16 cellular contexts compared by ENCODE assay signal in genomic region chr12:27606986-27607385, GRCh38.
"Had no signal": no experiment of that assay in that cellular context is flagged by ENCODE, and none has a peak within 500 bp of the region (broad histone marks: within the 10 kb centered on the region; RNA-seq: fewer than 3 reads in every experiment).

No MANE protein-coding gene starts in this region.

- H3K27ac Mint-ChIP-seq: activated naive CD8-positive, alpha-beta T cell treated with anti-CD3 and anti-CD28 coated beads, Interleukin-2, amount 10 ng/mL, durations not matched to agents 7 days and 5 days; effector memory CD8-positive, alpha-beta T cell; natural killer cell treated with Interleukin-12 subunit alpha and Interleukin-12 subunit beta and Interleukin-15 and Interleukin-18, amount 100 ng/mL, for 72 hours had no signal

- H3K27me3 ChIP-seq: brain microvascular endothelial cell had no signal

- H3K36me3 ChIP-seq: brain microvascular endothelial cell had no signal

- H3K4me3 ChIP-seq: psoas muscle had no signal

- FAIRE-seq: urothelium cell line had no signal

- H3K36me3 Mint-ChIP-seq: natural killer cell treated with Interleukin-12 subunit alpha and Interleukin-12 subunit beta and Interleukin-15 and Interleukin-18, amount 100 ng/mL, for 72 hours had no signal

- H3K27ac ChIP-seq: brain microvascular endothelial cell, epithelial cell of prostate, psoas muscle had no signal

- ATAC-seq: activated CD4-positive, CD25-positive, alpha-beta regulatory T cell treated with anti-CD3 and anti-CD28 coated beads, Interleukin-2, amount 50 U/mL, for 24 hours; effector memory CD8-positive, alpha-beta T cell; natural killer cell treated with Interleukin-12 subunit alpha and Interleukin-12 subunit beta and Interleukin-15 and Interleukin-18, amount 100 ng/mL, for 72 hours; psoas muscle; sciatic nerve had no signal

- H3K4me1 Mint-ChIP-seq: activated naive CD8-positive, alpha-beta T cell treated with anti-CD3 and anti-CD28 coated beads, Interleukin-2, amount 10 ng/mL, durations not matched to agents 7 days and 5 days had no signal

- DNase-seq: activated naive CD4-positive, alpha-beta T cell; activated naive CD8-positive, alpha-beta T cell treated with anti-CD3 and anti-CD28 coated beads, Interleukin-2, amount 10 ng/mL, durations not matched to agents 7 days and 5 days; brain microvascular endothelial cell; cerebellar nuclear complex; dermis blood vessel endothelial cell; effector memory CD8-positive, alpha-beta T cell; foreskin melanocyte; head of caudate nucleus; nucleus accumbens; psoas muscle; stimulated activated CD4-positive, alpha-beta T cell treated with anti-CD3 and anti-CD28 coated beads, Interleukin-1b, Interleukin-23, amount 100 ng/mL, for 48 hours had no signal

- H3K4me3 Mint-ChIP-seq: activated naive CD8-positive, alpha-beta T cell treated with anti-CD3 and anti-CD28 coated beads, Interleukin-2, amount 10 ng/mL, durations not matched to agents 7 days and 5 days; effector memory CD8-positive, alpha-beta T cell; natural killer cell treated with Interleukin-12 subunit alpha and Interleukin-12 subunit beta and Interleukin-15 and Interleukin-18, amount 100 ng/mL, for 72 hours had no signal

- H3K9me3 ChIP-seq: psoas muscle had no signal
